Comparison of ENCODE assay signal across 7 cellular contexts in genomic region chr9:106878943-106879916, GRCh38. TPM values are rescaled to one million over a fixed set of nuclear protein-coding genes. Genes with fewer than 3 reads are reported as not detected.
DNase-seq lines count a peak whose midpoint lies in the region; ATAC-seq and TF ChIP-seq lines count a peak whose summit lies in the region.

No MANE protein-coding gene starts in this region.

- H3K9me3 ChIP-seq in testis, result no peaks in the 10 kb centered on the region

- no peak for TF ChIP-seq POLR2A in testis (IDR thresholded peaks at IDR 0.05)

- H3K27ac ChIP-seq in layer of hippocampus (ENCODE audit: low read depth, low read length) (peak overlapping the region; percentile 80), testis (peak overlapping the region in 1 of 2 donors; percentile 62)

- H3K4me3 ChIP-seq in cardiac fibroblast (replicated peaks in 1 of 2; ENCODE audit: low read depth in 2 of 2, low read length in 2 of 2) (no peak overlapping the region), testis (no peak overlapping the region)

- H3K27me3 ChIP-seq in layer of hippocampus (ENCODE audit: control insufficient read depth, insufficient read depth, low read length) (no peaks in the 10 kb centered on the region), testis (no peaks in the 10 kb centered on the region)

- intact Hi-C loops in testis (cut with DNase I; ENCODE audit: low total_unique reads), result no loop called here

- H3K36me3 ChIP-seq in testis (ENCODE audit: low read depth, missing control alignments), result no peaks in the 10 kb centered on the region

- peak; percentile 44 for DNase-seq in NCI-H1694 (lab: John Stamatoyannopoulos, UW)
- peak; percentile 93 to 96 for DNase-seq in cardiac fibroblast (ENCODE audit: low read depth in 2 of 2)
- peak; percentile 77 for DNase-seq in testis

- peaks cover 39% of the 10 kb centered on the region for H3K4me1 ChIP-seq in testis

- WGBS in testis, 2 donors, result 42 to 50% methylated on average over 7 of the region's 7 CpGs

- TF ChIP-seq CTCF in cardiac fibroblast (IDR thresholded peaks at IDR 0.05; ENCODE audit: low read depth, low read length) (no peak), testis (IDR thresholded peaks at IDR 0.05) (no peak)

- no peak for ATAC-seq in GM21825 (IDR thresholded peaks at IDR 0.05; ENCODE audit: unreplicated experiment)
- ATAC-seq in HG03159 (IDR thresholded peaks at IDR 0.05; ENCODE audit: unreplicated experiment), result no peak
- ATAC-seq in GM21529 (IDR thresholded peaks at IDR 0.05; ENCODE audit: unreplicated experiment), result no peak

RNA-seq across cellular contexts. Expression of gene ZNF462, which starts 16.3 kb away (rescaled TPM):
- total RNA-seq in testis, result 10 to 100 TPM; 53.2 to 61.6 TPM
- polyA plus RNA-seq in testis (ENCODE audit: insufficient read depth, low read depth, low replicate concordance), result 31.5 TPM

Comparison
In these comparisons a context has a peak if more than half of its experiments do, and no peak if none do; other contexts are left out.
1. DNase-seq: peak in every context shown above with its lines; median percentile 94 in cardiac fibroblast; 77 in testis; 44 in NCI-H1694.